Comparison of ENCODE assay signal across 3 cellular contexts in the genomic region with DNA sequence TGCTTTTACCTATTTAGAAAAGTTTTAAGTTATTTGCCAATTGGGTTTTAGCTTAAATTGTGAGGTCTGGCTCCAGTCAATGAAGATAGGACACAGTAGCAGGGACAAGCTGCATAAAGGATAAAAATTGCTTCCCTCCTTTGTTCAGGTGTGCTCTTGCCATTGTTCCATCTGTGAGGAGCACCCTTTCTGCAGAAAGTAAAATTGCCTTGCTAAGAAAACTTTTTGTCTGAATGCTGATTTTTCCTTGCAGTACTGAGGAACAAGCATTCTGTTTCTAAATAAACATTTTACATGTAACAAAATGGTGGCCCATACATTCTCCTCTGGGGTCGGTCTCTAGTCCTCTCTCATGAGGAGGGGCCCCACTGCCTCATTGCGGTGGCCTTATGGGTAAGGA.
A peak's percentile ranks its signal among the peaks of the same experiment; 100 is the strongest.
TF ChIP-seq lines count a peak whose summit lies in the region.

No MANE protein-coding gene starts in this region.

TF ChIP-seq in HEK293, 187 proteins besides CTCF, POLR2A, EP300 and RAD21:
- TF ChIP-seq SETDB1 (IDR thresholded peaks at IDR 0.05; ENCODE audit: insufficient read length, low read length) = peak; percentile 81

TF ChIP-seq in K562, 482 proteins besides CTCF, POLR2A, EP300 and RAD21:
- TF ChIP-seq ZNF561 (CRISPR knock-in tag; conservative IDR thresholded peaks at IDR 0.05) (0 out of 2 replicates have a peak, but pooled peaks have one; percentile 58), CBX5 (IDR thresholded peaks at IDR 0.05; ENCODE audit: borderline replicate concordance, low read depth) (peak; percentile 79; the same call in 1 of the 2 replicates), CBX3 (IDR thresholded peaks at IDR 0.05; ENCODE audit: borderline replicate concordance in 1 of 2, low read length in 2 of 2) (peak in 1 of 2 experiments; percentile 70; a peak in 1 of 3 replicates), TRIM28 (IDR thresholded peaks at IDR 0.05) (peak; percentile 85)
- TF ChIP-seq, protein P1, sequence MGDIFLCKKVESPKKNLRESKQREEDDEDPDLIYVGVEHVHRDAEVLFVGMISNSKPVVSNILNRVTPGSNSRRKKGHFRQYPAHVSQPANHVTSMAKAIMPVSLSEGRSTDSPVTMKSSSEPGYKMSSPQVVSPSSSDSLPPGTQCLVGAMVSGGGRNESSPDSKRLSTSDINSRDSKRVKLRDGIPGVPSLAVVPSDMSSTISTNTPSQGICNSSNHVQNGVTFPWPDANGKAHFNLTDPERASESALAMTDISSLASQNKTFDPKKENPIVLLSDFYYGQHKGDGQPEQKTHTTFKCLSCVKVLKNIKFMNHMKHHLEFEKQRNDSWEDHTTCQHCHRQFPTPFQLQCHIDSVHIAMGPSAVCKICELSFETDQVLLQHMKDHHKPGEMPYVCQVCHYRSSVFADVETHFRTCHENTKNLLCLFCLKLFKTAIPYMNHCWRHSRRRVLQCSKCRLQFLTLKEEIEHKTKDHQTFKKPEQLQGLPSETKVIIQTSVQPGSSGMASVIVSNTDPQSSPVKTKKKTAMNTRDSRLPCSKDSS (IDR thresholded peaks at IDR 0.05; ENCODE audit: low read depth, partially characterized antibody) = peak; percentile 93

TF ChIP-seq in HepG2, 621 proteins besides CTCF, POLR2A, EP300 and RAD21:
- TF ChIP-seq ZNF562 (CRISPR knock-in tag; IDR thresholded peaks at IDR 0.05; ENCODE audit: borderline replicate concordance) = peak; percentile 94; the same call in 1 of the 2 replicates
